Comparison of ENCODE assay signal across 25 cellular contexts in genomic region chr22:43441751-43442150, GRCh38. TPM values are rescaled to one million over a fixed set of nuclear protein-coding genes. Genes with fewer than 3 reads are reported as not detected.
DNase-seq lines count a peak whose midpoint lies in the region; ATAC-seq and TF ChIP-seq lines count a peak whose summit lies in the region.
"Had no signal": no experiment of that assay in that cellular context is flagged by ENCODE, and none has a peak within 500 bp of the region (broad histone marks: within the 10 kb centered on the region; RNA-seq: fewer than 3 reads in every experiment).

No MANE protein-coding gene starts in this region.

- peaks cover 0 to 5% (median 0%) of the 10 kb centered on the region in 9 donors for H3K4me1 ChIP-seq in heart right ventricle
- H3K4me1 ChIP-seq: Caco-2 had no signal

- TF ChIP-seq CTCF in heart right ventricle (IDR thresholded peaks at IDR 0.05), result no peak
- TF ChIP-seq CTCF in WERI-Rb-1 (IDR thresholded peaks at IDR 0.05; ENCODE audit: low read depth, low read length), result no peak

- peak; percentile 56 for DNase-seq in cardiac septum (ENCODE audit: low spot score)
- no peak for DNase-seq in heart right ventricle
- peak; percentile 30 for DNase-seq in posterior vena cava (ENCODE audit: low spot score)
- no peak for DNase-seq in activated T-cell treated with anti-CD3 and anti-CD28 coated beads, Interleukin-2, amount 50 U/mL, for 48 hours
- no peak for DNase-seq in WERI-Rb-1
- DNase-seq: AML-193; CD8-positive, alpha-beta T cell; Kasumi-1; MV-4-11; NCI-H1105; NCI-H1436 treated with DMSO at 0.1 percent for 48 hours; NCI-H187 treated with DMSO at 0.1 percent for 48 hours; NCI-H526 treated with DMSO at 0.1 percent for 48 hours; SK-N-SH; SW 1271 had no signal

- intact Hi-C loops in cardiac septum (cut with DNase I), result no loop called here
- intact Hi-C loops in heart right ventricle (cut with DNase I), result no loop called here
- intact Hi-C loops in posterior vena cava (cut with DNase I), result no loop called here

- H3K9me3 ChIP-seq in heart right ventricle, result no peaks in the 10 kb centered on the region
- no peaks in the 10 kb centered on the region for H3K9me3 ChIP-seq in WERI-Rb-1 (ENCODE audit: severe bottlenecking)
- H3K9me3 ChIP-seq: A549, Caco-2, SK-N-SH had no signal

- H3K36me3 ChIP-seq in heart right ventricle (no peaks in the 10 kb centered on the region), WERI-Rb-1 (peaks cover 6% of the 10 kb centered on the region)

- H3K4me3 ChIP-seq in heart right ventricle (no peak overlapping the region), WERI-Rb-1 (ENCODE audit: low read depth, low read length) (no peak overlapping the region)
- H3K4me3 ChIP-seq: A549, K562 had no signal

- ATAC-seq in heart right ventricle (no peak), HG02571 (IDR thresholded peaks at IDR 0.05; ENCODE audit: unreplicated experiment) (no peak)
- ATAC-seq: A549; CD8-positive, alpha-beta T cell; K562 had no signal

- H3K27me3 ChIP-seq in heart right ventricle (peaks cover 0 to 37% (median 15%) of the 10 kb centered on the region in 7 donors), WERI-Rb-1 (ENCODE audit: insufficient read depth, low read depth, severe bottlenecking) (no peaks in the 10 kb centered on the region)

- 65 to 71% methylated on average over 8 of the region's 8 CpGs for WGBS in heart right ventricle, 2 donors

- H3K27ac ChIP-seq in heart right ventricle, result no peak overlapping the region
- peak overlapping the region; percentile 9 for H3K27ac ChIP-seq in angular gyrus (ENCODE audit: low read depth, low read length)
- H3K27ac ChIP-seq in WERI-Rb-1, result no peak overlapping the region
- H3K27ac ChIP-seq: A549, C4-2B had no signal

RNA-seq across cellular contexts. Expression of gene MPPED1, which starts 29.9 kb away (rescaled TPM):
- total RNA-seq in cardiac septum (not detected), heart right ventricle (not detected), posterior vena cava (not detected)
- under 1 TPM in 1 of 2 donors, not detected in 1; 0.01 TPM for polyA plus RNA-seq in heart right ventricle
- total RNA-seq: Caco-2; CD8-positive, alpha-beta T cell; H4; HT1080; K562; M059J; NCI-H460 had no signal
- polyA plus RNA-seq: A549, K562 had no signal

Comparison
In these comparisons a context has a peak if more than half of its experiments do, and no peak if none do; other contexts are left out.
1. DNase-seq: peak in cardiac septum (single experiment) and posterior vena cava (single experiment); none in heart right ventricle (0 of 2), activated T-cell treated with anti-CD3 and anti-CD28 coated beads, Interleukin-2, amount 50 U/mL, for 48 hours (0 of 2) and WERI-Rb-1 (single experiment).